ENCODE assay signal across 21 cellular contexts in genomic region chr3:73924063-73924462, GRCh38.
"Had no signal": no experiment of that assay in that cellular context is flagged by ENCODE, and none has a peak within 500 bp of the region (broad histone marks: within the 10 kb centered on the region; RNA-seq: fewer than 3 reads in every experiment).

No MANE protein-coding gene starts in this region.

- FAIRE-seq: HTR-8/SVneo, RCC 7860 had no signal

- H3K36me3 ChIP-seq: SJSA1 had no signal

- H3K4me2 ChIP-seq: SK-N-SH had no signal

- H3K4me3 ChIP-seq: SJSA1 had no signal

- H3K27ac ChIP-seq: HL-60, SJSA1 had no signal

- H3K4me1 ChIP-seq: SJSA1 had no signal

- DNase-seq: KBM-7, MV-4-11, NCI-H1048, NCI-H1105, NCI-H1417, NCI-H1436 treated with DMSO at 0.1 percent for 48 hours, NCI-H1694, NCI-H187 treated with DMSO at 0.1 percent for 48 hours, NCI-H2029 treated with DMSO at 0.1 percent for 48 hours, NCI-H226, NCI-H446, NCI-H510A, NCI-H524 treated with DMSO at 0.1 percent for 48 hours, Right ventricle myocardium superior, RPMI8226, SIG-M5, SK-N-SH had no signal

- H3K27me3 ChIP-seq: SJSA1 had no signal

- H3K9ac ChIP-seq: SK-N-SH had no signal

- H3K9me3 ChIP-seq: SJSA1, SK-N-SH had no signal
